8 cellular contexts compared by ENCODE assay signal in genomic region chr1:23824711-23825075, GRCh38. TPM values are rescaled to one million over a fixed set of nuclear protein-coding genes. Genes with fewer than 3 reads are reported as not detected.
DNase-seq lines count a peak whose midpoint lies in the region; ATAC-seq, FAIRE-seq and TF ChIP-seq lines count a peak whose summit lies in the region.

No MANE protein-coding gene starts in this region.

- no peak for FAIRE-seq in GM19239 (lab: Jason Lieb, UNC)

- TF ChIP-seq CTCF in CD14-positive monocyte (IDR thresholded peaks at IDR 0.05) (no peak), endothelial cell (IDR thresholded peaks at IDR 0.05; ENCODE audit: unreplicated experiment) (no peak), neural crest cell (conservative IDR thresholded peaks at IDR 0.05) (no peak)

- H3K4me1 Mint-ChIP-seq in CD14-positive monocyte (peaks cover 22% of the 10 kb centered on the region), endothelial cell (ENCODE audit: unreplicated experiment) (peaks cover 16% of the 10 kb centered on the region), neural crest cell (peaks cover 24% of the 10 kb centered on the region)

- intact Hi-C loops in CD14-positive monocyte (cut with micrococcal nuclease): no loop called here

- no peak for DNase-seq in CD14-positive monocyte (ENCODE audit: low spot score)
- peak; percentile 12 for DNase-seq in NCI-H69 (lab: John Stamatoyannopoulos, UW)
- DNase-seq in endothelial cell (ENCODE audit: low spot score): no peak
- no peak for DNase-seq in neural crest cell (ENCODE audit: low read depth, low spot score)
- DNase-seq in NCI-H1436 (lab: John Stamatoyannopoulos, UW): no peak
- no peak for DNase-seq in GM19239 (ENCODE audit: insufficient read length, low spot score)

- H3K27me3 Mint-ChIP-seq in CD14-positive monocyte (ENCODE audit: low read depth in 3 of 3) (peaks cover 0 to 2% (median 0%) of the 10 kb centered on the region in 3 donors), endothelial cell (ENCODE audit: unreplicated experiment) (peaks cover 1% of the 10 kb centered on the region), neural crest cell (ENCODE audit: low read depth) (no peaks in the 10 kb centered on the region)

- H3K9me3 Mint-ChIP-seq in CD14-positive monocyte (no peaks in the 10 kb centered on the region), endothelial cell (ENCODE audit: unreplicated experiment) (no peaks in the 10 kb centered on the region), neural crest cell (no peaks in the 10 kb centered on the region)

- peak overlapping the region; percentile 95 to 99 (median 97) for H3K27ac Mint-ChIP-seq in CD14-positive monocyte
- peak overlapping the region; percentile 96 for H3K27ac Mint-ChIP-seq in endothelial cell (ENCODE audit: unreplicated experiment)
- H3K27ac Mint-ChIP-seq in neural crest cell (ENCODE audit: unreplicated experiment): peak overlapping the region; percentile 99

- peaks cover 7% of the 10 kb centered on the region in 2 donors for H3K36me3 Mint-ChIP-seq in CD14-positive monocyte
- H3K36me3 Mint-ChIP-seq in endothelial cell (ENCODE audit: low read depth, unreplicated experiment): no peaks in the 10 kb centered on the region
- H3K36me3 Mint-ChIP-seq in neural crest cell (ENCODE audit: low read depth): no peaks in the 10 kb centered on the region

- ATAC-seq in GM21529 (IDR thresholded peaks at IDR 0.05; ENCODE audit: unreplicated experiment) (no peak), GM18517 (IDR thresholded peaks at IDR 0.05; ENCODE audit: unreplicated experiment) (no peak)

- peak overlapping the region; percentile 92 to 98 for H3K4me3 Mint-ChIP-seq in CD14-positive monocyte
- H3K4me3 Mint-ChIP-seq in endothelial cell (ENCODE audit: unreplicated experiment): peak overlapping the region; percentile 98
- peak overlapping the region; percentile 98 for H3K4me3 Mint-ChIP-seq in neural crest cell

RNA-seq across cellular contexts. Expression of gene HMGCL, which starts 0.5 kb away (rescaled TPM):
- polyA plus RNA-seq in CD14-positive monocyte: 10 to 100 TPM; 22.1 to 26.7 TPM
- total RNA-seq in endothelial cell (ENCODE audit: unreplicated experiment): 30.0 TPM
- total RNA-seq in neural crest cell: 15.6 and 17.4 TPM in 2 replicates

RNA-seq across cellular contexts. Expression of gene GALE, which starts 24.1 kb away (rescaled TPM):
- polyA plus RNA-seq in CD14-positive monocyte: 10 to 100 TPM; 17.6 to 18.0 TPM
- total RNA-seq in endothelial cell (ENCODE audit: unreplicated experiment): 33.9 TPM
- 47.1 and 47.2 TPM in 2 replicates for total RNA-seq in neural crest cell

RNA-seq across cellular contexts. Expression of gene LYPLA2, which starts 33.7 kb away (rescaled TPM):
- 10 to 100 TPM; 74.1 to 86.7 TPM for polyA plus RNA-seq in CD14-positive monocyte
- 138 TPM for total RNA-seq in endothelial cell (ENCODE audit: unreplicated experiment)
- total RNA-seq in neural crest cell: 88.9 and 89.6 TPM in 2 replicates

RNA-seq across cellular contexts. Expression of gene FUCA1, which starts 43.4 kb away (rescaled TPM):
- 10 to 100 TPM; 96.6 to 97.7 TPM for polyA plus RNA-seq in CD14-positive monocyte
- total RNA-seq in endothelial cell (ENCODE audit: unreplicated experiment) (6.1 TPM), neural crest cell (6.7 and 7.6 TPM in 2 replicates)

RNA-seq across cellular contexts. Expression of gene PITHD1, which starts 46.5 kb away (rescaled TPM):
- 10 to 100 TPM; 20.8 to 29.9 TPM for polyA plus RNA-seq in CD14-positive monocyte
- 35.4 TPM for total RNA-seq in endothelial cell (ENCODE audit: unreplicated experiment)
- total RNA-seq in neural crest cell: 54.8 and 57.5 TPM in 2 replicates
